1 cellular context compared by ENCODE assay signal in genomic region chr17:3603119-3603869, GRCh38.
TF ChIP-seq lines count a peak whose summit lies in the region.

No MANE protein-coding gene starts in this region.

TF ChIP-seq in SK-N-SH, 30 proteins besides CTCF, POLR2A, EP300 and RAD21 (continued from another document):
- TF ChIP-seq MXI1 (IDR thresholded peaks at IDR 0.05; ENCODE audit: low read depth, low read length), result no peak
- TF ChIP-seq FOSL2 (IDR thresholded peaks at IDR 0.05; ENCODE audit: borderline replicate concordance, low read depth), result peak; percentile 79
- no peak for TF ChIP-seq USF2 (IDR thresholded peaks at IDR 0.05; ENCODE audit: borderline replicate concordance, low read depth, low read length)
- peak; percentile 82 for TF ChIP-seq TCF12 (IDR thresholded peaks at IDR 0.05)
- TF ChIP-seq CHD2 (IDR thresholded peaks at IDR 0.05; ENCODE audit: low read length, partially characterized antibody), result no peak
- TF ChIP-seq GATA2 (CRISPR knock-in tag; IDR thresholded peaks at IDR 0.05), result no peak
- TF ChIP-seq ZBTB33 (IDR thresholded peaks at IDR 0.05; ENCODE audit: borderline replicate concordance, low read depth), result no peak
- TF ChIP-seq POLR2AphosphoS5 (IDR thresholded peaks at IDR 0.05; ENCODE audit: low read depth, low read length), result no peak
- TF ChIP-seq, protein P1, sequence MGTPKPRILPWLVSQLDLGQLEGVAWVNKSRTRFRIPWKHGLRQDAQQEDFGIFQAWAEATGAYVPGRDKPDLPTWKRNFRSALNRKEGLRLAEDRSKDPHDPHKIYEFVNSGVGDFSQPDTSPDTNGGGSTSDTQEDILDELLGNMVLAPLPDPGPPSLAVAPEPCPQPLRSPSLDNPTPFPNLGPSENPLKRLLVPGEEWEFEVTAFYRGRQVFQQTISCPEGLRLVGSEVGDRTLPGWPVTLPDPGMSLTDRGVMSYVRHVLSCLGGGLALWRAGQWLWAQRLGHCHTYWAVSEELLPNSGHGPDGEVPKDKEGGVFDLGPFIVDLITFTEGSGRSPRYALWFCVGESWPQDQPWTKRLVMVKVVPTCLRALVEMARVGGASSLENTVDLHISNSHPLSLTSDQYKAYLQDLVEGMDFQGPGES (IDR thresholded peaks at IDR 0.05; ENCODE audit: low read depth, low read length), result no peak
- TF ChIP-seq EZH2phosphoT487 (IDR thresholded peaks at IDR 0.05; ENCODE audit: borderline replicate concordance, low read depth), result no peak
- TF ChIP-seq ELF1 (IDR thresholded peaks at IDR 0.05), result no peak
- TF ChIP-seq NFIC (IDR thresholded peaks at IDR 0.05; ENCODE audit: borderline replicate concordance), result no peak
- no peak for TF ChIP-seq TEAD4 (IDR thresholded peaks at IDR 0.05; ENCODE audit: borderline replicate concordance, insufficient read depth)
- no peak for TF ChIP-seq RCOR1 (IDR thresholded peaks at IDR 0.05; ENCODE audit: low read length)
- TF ChIP-seq YY1 (IDR thresholded peaks at IDR 0.05; ENCODE audit: low read depth), result no peak
- TF ChIP-seq, protein P2, sequence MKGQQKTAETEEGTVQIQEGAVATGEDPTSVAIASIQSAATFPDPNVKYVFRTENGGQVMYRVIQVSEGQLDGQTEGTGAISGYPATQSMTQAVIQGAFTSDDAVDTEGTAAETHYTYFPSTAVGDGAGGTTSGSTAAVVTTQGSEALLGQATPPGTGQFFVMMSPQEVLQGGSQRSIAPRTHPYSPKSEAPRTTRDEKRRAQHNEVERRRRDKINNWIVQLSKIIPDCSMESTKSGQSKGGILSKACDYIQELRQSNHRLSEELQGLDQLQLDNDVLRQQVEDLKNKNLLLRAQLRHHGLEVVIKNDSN (IDR thresholded peaks at IDR 0.05; ENCODE audit: borderline replicate concordance, low read depth), result no peak
- no peak for TF ChIP-seq SIN3A (IDR thresholded peaks at IDR 0.05; ENCODE audit: borderline replicate concordance, low read depth, low read length)
- TF ChIP-seq RFX5 (IDR thresholded peaks at IDR 0.05; ENCODE audit: low read length), result no peak
- no peak for TF ChIP-seq FOXJ3 (CRISPR knock-in tag; IDR thresholded peaks at IDR 0.05)
- TF ChIP-seq, protein P3, sequence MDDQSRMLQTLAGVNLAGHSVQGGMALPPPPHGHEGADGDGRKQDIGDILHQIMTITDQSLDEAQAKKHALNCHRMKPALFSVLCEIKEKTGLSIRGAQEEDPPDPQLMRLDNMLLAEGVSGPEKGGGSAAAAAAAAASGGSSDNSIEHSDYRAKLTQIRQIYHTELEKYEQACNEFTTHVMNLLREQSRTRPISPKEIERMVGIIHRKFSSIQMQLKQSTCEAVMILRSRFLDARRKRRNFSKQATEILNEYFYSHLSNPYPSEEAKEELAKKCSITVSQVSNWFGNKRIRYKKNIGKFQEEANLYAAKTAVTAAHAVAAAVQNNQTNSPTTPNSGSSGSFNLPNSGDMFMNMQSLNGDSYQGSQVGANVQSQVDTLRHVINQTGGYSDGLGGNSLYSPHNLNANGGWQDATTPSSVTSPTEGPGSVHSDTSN (IDR thresholded peaks at IDR 0.05), result peak; percentile 50; the same call in 1 of the 2 replicates
